Comparison of ENCODE assay signal across 8 cellular contexts in the genomic region with DNA sequence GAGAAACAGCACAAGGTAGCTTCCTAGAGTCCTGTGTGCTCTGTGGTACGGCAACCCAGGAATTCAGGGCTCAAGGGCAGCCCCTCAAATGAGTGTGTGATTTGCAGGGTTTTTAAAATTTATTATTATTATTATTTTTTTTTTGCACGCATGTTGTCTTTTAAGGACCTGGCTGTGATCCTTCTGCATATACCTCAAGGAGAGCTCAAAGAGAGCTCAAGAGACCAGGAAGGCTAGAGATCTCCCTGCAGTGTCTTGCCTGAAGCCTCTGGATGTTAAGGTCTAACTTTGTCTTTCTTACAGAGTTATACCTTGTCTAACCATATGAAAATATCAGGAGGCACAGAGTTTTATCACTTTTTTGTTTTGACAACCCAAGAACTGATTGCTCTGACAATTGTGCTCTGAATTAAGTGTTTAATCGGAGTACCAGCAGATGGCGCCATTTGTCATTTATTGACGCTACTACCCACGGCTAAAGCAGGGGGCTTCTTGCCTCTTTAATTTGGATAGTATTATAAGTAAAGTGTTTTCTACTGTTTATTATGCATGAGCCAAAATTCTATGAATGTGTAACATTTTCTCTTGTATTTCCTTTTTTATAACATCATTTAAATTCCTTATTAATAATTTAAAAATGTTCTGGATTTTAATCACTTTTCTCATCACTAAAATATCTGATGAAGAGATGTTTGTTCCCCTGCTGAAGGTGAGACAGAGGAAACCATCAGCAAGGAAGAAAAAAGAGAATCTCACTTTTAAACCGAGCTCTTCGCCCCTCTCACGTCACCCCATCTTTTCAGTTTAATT. TPM values are rescaled to one million over a fixed set of nuclear protein-coding genes. Genes with fewer than 3 reads are reported as not detected.
DNase-seq lines count a peak whose midpoint lies in the region; ATAC-seq and TF ChIP-seq lines count a peak whose summit lies in the region.

No MANE protein-coding gene starts in this region.

- no peak overlapping the region for H3K4me3 ChIP-seq in CD8-positive, alpha-beta T cell (ENCODE audit: low read depth, low read length)

- no peak overlapping the region for H3K4me3 Mint-ChIP-seq in CD8-positive, alpha-beta T cell

- no peaks in the 10 kb centered on the region for H3K9me3 Mint-ChIP-seq in CD8-positive, alpha-beta T cell

- intact Hi-C loops in CD8-positive, alpha-beta T cell (cut with DNase I, micrococcal nuclease): loop anchor here (1.0 to 10.0 kb wide), 4 partner anchors 158 to 1302 kb away; no protein-coding TSS in a partner anchor

- CTCF ChIA-PET in CD8-positive, alpha-beta T cell (lab: Charles Lee): interaction anchor here (0.7 to 5.0 kb wide), 15 partner anchors 10 to 668 kb away, joined by 3 to 55 read pairs (median 3); no protein-coding TSS in a partner anchor

- DNase-seq in CD8-positive, alpha-beta T cell: peak; percentile 24 to 71 (median 49)
- peak; percentile 5 for DNase-seq in NCI-H1048 (lab: John Stamatoyannopoulos, UW)
- peak; percentile 39 for DNase-seq in SW480 (ENCODE audit: low spot score)
- peak in 34 of 56 donors; percentile 2 to 80 (median 12) for DNase-seq in amygdala (lab: John Stamatoyannopoulos, UW)
- DNase-seq in hippocampal formation (lab: John Stamatoyannopoulos, UW): peak; percentile 25 to 70
- peak; percentile 13 to 48 for DNase-seq in stimulated activated CD4-positive, alpha-beta T cell treated with anti-CD3 and anti-CD28 coated beads, Interleukin-12 subunit alpha, Interleukin-12 subunit beta, amount 100 ng/mL, for 24 hours (ENCODE audit: low read depth in 2 of 2)

- H3K27ac ChIP-seq in CD8-positive, alpha-beta T cell (ENCODE audit: low read depth, low read length): no peak overlapping the region

- peaks cover 6% of the 10 kb centered on the region for H3K27me3 Mint-ChIP-seq in CD8-positive, alpha-beta T cell (ENCODE audit: low read depth)

- POLR2A ChIA-PET in CD8-positive, alpha-beta T cell (lab: Charles Lee): interaction anchor here (0.5 kb wide), 1 partner anchor 1485 kb away, joined by 3 read pairs; no protein-coding TSS in a partner anchor

- H3K36me3 ChIP-seq in CD8-positive, alpha-beta T cell (ENCODE audit: insufficient read depth, low read length): no peaks in the 10 kb centered on the region

- H3K4me1 ChIP-seq in CD8-positive, alpha-beta T cell (ENCODE audit: insufficient read depth, low read length): no peaks in the 10 kb centered on the region

- no peaks in the 10 kb centered on the region for H3K9me3 ChIP-seq in CD8-positive, alpha-beta T cell (ENCODE audit: low read length)

- H3K36me3 Mint-ChIP-seq in CD8-positive, alpha-beta T cell: no peaks in the 10 kb centered on the region

- H3K27ac Mint-ChIP-seq in CD8-positive, alpha-beta T cell: no peak overlapping the region

- TF ChIP-seq CTCF in CD8-positive, alpha-beta T cell (IDR thresholded peaks at IDR 0.05): peak; percentile 86

- H3K4me1 Mint-ChIP-seq in CD8-positive, alpha-beta T cell (ENCODE audit: low read depth): no peaks in the 10 kb centered on the region

- no peaks in the 10 kb centered on the region for H3K27me3 ChIP-seq in CD8-positive, alpha-beta T cell (ENCODE audit: insufficient read depth, low read length)

- ATAC-seq in CD8-positive, alpha-beta T cell: no peak
- ATAC-seq in GM21515 (IDR thresholded peaks at IDR 0.05; ENCODE audit: unreplicated experiment) (peak; percentile 74), HG03135 (IDR thresholded peaks at IDR 0.05; ENCODE audit: unreplicated experiment) (no peak)

RNA-seq across cellular contexts. Expression of gene LMO4, which starts 35.8 kb away (rescaled TPM):
- 10 to 100 TPM; 16.8 to 17.6 TPM for total RNA-seq in CD8-positive, alpha-beta T cell
